In genomic region chr2:173053043-173053699, GRCh38 we compare ENCODE assay signal across 1 cellular context.
TF ChIP-seq lines count a peak whose summit lies in the region.

No MANE protein-coding gene starts in this region.

TF ChIP-seq in HepG2, 621 proteins besides CTCF, POLR2A, EP300 and RAD21 (continued from another document):
- TF ChIP-seq ARID5B (CRISPR knock-in tag; IDR thresholded peaks at IDR 0.05) (peak; percentile 63), DMTF1 (CRISPR knock-in tag; IDR thresholded peaks at IDR 0.05) (no peak), LRRFIP1 (CRISPR knock-in tag; conservative IDR thresholded peaks at IDR 0.05) (no peak), ZNF891 (CRISPR knock-in tag; IDR thresholded peaks at IDR 0.05) (no peak), SNRNP70 (IDR thresholded peaks at IDR 0.05; ENCODE audit: low read depth, low read length) (no peak), GFI1 (CRISPR knock-in tag; IDR thresholded peaks at IDR 0.05; ENCODE audit: borderline replicate concordance) (peak; percentile 76; the same call in 1 of the 2 replicates), NFATC3 (CRISPR knock-in tag; IDR thresholded peaks at IDR 0.05) (no peak), ZNF792 (CRISPR knock-in tag; IDR thresholded peaks at IDR 0.05) (no peak), PCBP1 (IDR thresholded peaks at IDR 0.05; ENCODE audit: borderline replicate concordance, low read depth, low read length) (no peak), FOXA3 (CRISPR knock-in tag; IDR thresholded peaks at IDR 0.05) (peak; percentile 39; the same call in 1 of the 2 replicates), MXD1 (CRISPR knock-in tag; IDR thresholded peaks at IDR 0.05) (no peak), HNRNPL (IDR thresholded peaks at IDR 0.05; ENCODE audit: low read depth, low read length) (no peak), REXO4 (CRISPR knock-in tag; IDR thresholded peaks at IDR 0.05; ENCODE audit: borderline replicate concordance) (no peak), ATF7 (IDR thresholded peaks at IDR 0.05) (no peak), ATF7 (CRISPR knock-in tag; IDR thresholded peaks at IDR 0.05) (no peak), HOXA7 (CRISPR knock-in tag; IDR thresholded peaks at IDR 0.05) (no peak), ZNF383 (CRISPR knock-in tag; IDR thresholded peaks at IDR 0.05; ENCODE audit: borderline replicate concordance) (no peak), ELF1 (CRISPR knock-in tag; IDR thresholded peaks at IDR 0.05) (no peak)
